In the genomic region with DNA sequence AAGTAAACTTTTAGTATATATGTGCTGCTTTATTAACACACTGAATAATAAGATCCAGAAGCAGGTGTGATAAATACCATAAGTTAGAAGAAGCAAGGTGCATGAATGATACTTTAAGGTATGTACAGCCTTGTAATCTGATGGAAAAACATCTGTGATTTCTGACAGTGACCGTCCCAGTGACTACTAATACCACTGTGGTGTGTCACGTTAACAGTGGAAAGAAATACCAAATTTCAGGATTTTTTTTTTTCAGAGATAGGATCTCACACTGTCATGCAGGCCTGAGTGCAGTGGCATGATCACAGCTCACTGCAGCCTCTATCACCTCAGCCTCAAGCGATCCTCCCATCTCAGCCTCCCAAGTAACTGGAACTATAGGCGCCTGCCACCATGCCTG, we compare ENCODE assay signal across 39 cellular contexts. TPM values are rescaled to one million over a fixed set of nuclear protein-coding genes. Genes with fewer than 3 reads are reported as not detected.
DNase-seq lines count a peak whose midpoint lies in the region; ATAC-seq, FAIRE-seq and TF ChIP-seq lines count a peak whose summit lies in the region.
"Had no signal": no experiment of that assay in that cellular context is flagged by ENCODE, and none has a peak within 500 bp of the region (broad histone marks: within the 10 kb centered on the region; RNA-seq: fewer than 3 reads in every experiment).

No MANE protein-coding gene starts in this region.

- H3K14ac ChIP-seq in trophoblast cell (ENCODE audit: low read length) = no peak overlapping the region

- H2AK5ac ChIP-seq in trophoblast cell (ENCODE audit: low read length) = no peak overlapping the region

- no peak for TF ChIP-seq CTCF in osteoblast (IDR thresholded peaks at IDR 0.05; ENCODE audit: extremely low read depth, low read depth, low read length)

- H3K27me3 Mint-ChIP-seq in activated naive CD8-positive, alpha-beta T cell treated with anti-CD3 and anti-CD28 coated beads, Interleukin-2, amount 50 U/mL, for 24 hours = no peaks in the 10 kb centered on the region
- H3K27me3 Mint-ChIP-seq: B cell; CD4-positive, alpha-beta memory T cell; CD4-positive, alpha-beta T cell; CD4-positive, CD25-positive, alpha-beta regulatory T cell; CD8-positive, alpha-beta memory T cell had no signal

- no peaks in the 10 kb centered on the region for H3K4me1 Mint-ChIP-seq in activated naive CD8-positive, alpha-beta T cell treated with anti-CD3 and anti-CD28 coated beads, Interleukin-2, amount 50 U/mL, for 24 hours
- H3K4me1 Mint-ChIP-seq: B cell; CD14-positive monocyte; CD4-positive, alpha-beta memory T cell; CD4-positive, CD25-positive, alpha-beta regulatory T cell; CD8-positive, alpha-beta memory T cell had no signal

- H3K4me3 ChIP-seq in GM23248 = no peak overlapping the region
- H3K4me3 ChIP-seq in osteoblast (ENCODE audit: insufficient read depth, low read length) = no peak overlapping the region
- H3K4me3 ChIP-seq in trophoblast cell (ENCODE audit: low read depth, low read length) = no peak overlapping the region
- H3K4me3 ChIP-seq in small intestine (ENCODE audit: low read depth in 1 of 2, low read length in 2 of 2) = no peak overlapping the region
- H3K4me3 ChIP-seq: A549; BLaER1; BLaER1 treated with 17β-estradiol and CSF1 and Interleukin-3, amounts not matched to agents 10 nM and 100 nM had no signal

- no peaks in the 10 kb centered on the region for H4K20me1 ChIP-seq in GM23248 (ENCODE audit: insufficient read depth)
- no peaks in the 10 kb centered on the region for H4K20me1 ChIP-seq in osteoblast (ENCODE audit: insufficient read depth, low read length)
- H4K20me1 ChIP-seq: BLaER1 had no signal

- H2BK12ac ChIP-seq in trophoblast cell (ENCODE audit: low read length) = no peak overlapping the region

- no peak overlapping the region for H2AFZ ChIP-seq in GM23248
- no peak overlapping the region for H2AFZ ChIP-seq in osteoblast (ENCODE audit: low read length)
- H2AFZ ChIP-seq in trophoblast cell (ENCODE audit: insufficient read depth, low read length, poor library complexity) = no peak overlapping the region

- no peaks in the 10 kb centered on the region for H3F3A ChIP-seq in GM23248 (ENCODE audit: insufficient read depth)

- H3K4me1 ChIP-seq in GM23248 (ENCODE audit: insufficient read depth) (no peaks in the 10 kb centered on the region), osteoblast (ENCODE audit: insufficient read depth, low read length) (no peaks in the 10 kb centered on the region), trophoblast cell (ENCODE audit: control insufficient read depth in 1 of 2, insufficient read depth in 2 of 2, low read length in 2 of 2) (no peaks in the 10 kb centered on the region), small intestine (ENCODE audit: control insufficient read depth in 2 of 2, insufficient read depth in 1 of 2, low read depth in 1 of 2, low read length in 1 of 2) (no peaks in the 10 kb centered on the region)
- H3K4me1 ChIP-seq: A549; BE2C; BLaER1; BLaER1 treated with 17β-estradiol and CSF1 and Interleukin-3, amounts not matched to agents 10 nM and 100 nM; Caco-2 had no signal

- H3K36me3 ChIP-seq in GM23248 (ENCODE audit: low read depth) = no peaks in the 10 kb centered on the region
- peaks cover 25% of the 10 kb centered on the region for H3K36me3 ChIP-seq in osteoblast (ENCODE audit: insufficient read depth, low read length)
- peaks cover 14 to 24% of the 10 kb centered on the region in 2 experiments for H3K36me3 ChIP-seq in trophoblast cell (ENCODE audit: control insufficient read depth in 1 of 2, insufficient read depth in 2 of 2, low read length in 2 of 2)
- peaks cover 0 to 12% of the 10 kb centered on the region in 2 donors for H3K36me3 ChIP-seq in small intestine (ENCODE audit: control insufficient read depth in 2 of 2, insufficient read depth in 2 of 2, low read length in 2 of 2)

- H3K79me2 ChIP-seq in GM23248 (ENCODE audit: insufficient read depth) (no peaks in the 10 kb centered on the region), osteoblast (ENCODE audit: insufficient read depth, low read length) (no peaks in the 10 kb centered on the region), trophoblast cell (ENCODE audit: control insufficient read depth, insufficient read depth, low read length, poor library complexity) (no peaks in the 10 kb centered on the region)

- no peak for ATAC-seq in activated naive CD8-positive, alpha-beta T cell treated with anti-CD3 and anti-CD28 coated beads, Interleukin-2, amount 50 U/mL, for 24 hours
- ATAC-seq: A549; CD8-positive, alpha-beta T cell had no signal

- H4K12ac ChIP-seq in trophoblast cell (ENCODE audit: low read depth, low read length) = no peak overlapping the region

- no peak overlapping the region for H2BK5ac ChIP-seq in trophoblast cell (ENCODE audit: low read depth, low read length, poor library complexity)

- no peak overlapping the region for H3K23ac ChIP-seq in trophoblast cell (ENCODE audit: low read length)

- H3K18ac ChIP-seq in trophoblast cell (ENCODE audit: low read length) = no peak overlapping the region

- no peak overlapping the region for H3K4ac ChIP-seq in trophoblast cell (ENCODE audit: low read depth, low read length)

- H3K9ac ChIP-seq in GM23248 = no peak overlapping the region
- H3K9ac ChIP-seq in trophoblast cell (ENCODE audit: low read length) = no peak overlapping the region
- H3K9ac ChIP-seq: BLaER1; BLaER1 treated with 17β-estradiol and CSF1 and Interleukin-3, amounts not matched to agents 10 nM and 100 nM had no signal

- no peaks in the 10 kb centered on the region for H3K79me1 ChIP-seq in trophoblast cell (ENCODE audit: low read length)

- H3K27ac ChIP-seq in GM23248 (no peak overlapping the region), osteoblast (ENCODE audit: low read depth, low read length) (no peak overlapping the region), trophoblast cell (ENCODE audit: low read depth, low read length) (no peak overlapping the region), small intestine (ENCODE audit: low read depth in 1 of 2, low read length in 1 of 2) (no peak overlapping the region)
- H3K27ac ChIP-seq: 22Rv1; A549; BLaER1; BLaER1 treated with 17β-estradiol and CSF1 and Interleukin-3, amounts not matched to agents 10 nM and 100 nM; C4-2B had no signal

- H3K4me2 ChIP-seq in GM23248 (ENCODE audit: unreplicated experiment) (no peak overlapping the region), osteoblast (ENCODE audit: insufficient read depth, low read length) (no peak overlapping the region), trophoblast cell (ENCODE audit: low read length) (no peak overlapping the region)
- H3K4me2 ChIP-seq: A549; BLaER1; BLaER1 treated with 17β-estradiol and CSF1 and Interleukin-3, amounts not matched to agents 10 nM and 100 nM had no signal

- H3K9me3 ChIP-seq in GM23248 (ENCODE audit: low read depth) (no peaks in the 10 kb centered on the region), osteoblast (ENCODE audit: low read depth, low read length) (no peaks in the 10 kb centered on the region), trophoblast cell (ENCODE audit: insufficient read depth, low read depth, low read length) (peaks cover 3% of the 10 kb centered on the region), small intestine (ENCODE audit: control insufficient read depth, low read depth) (no peaks in the 10 kb centered on the region)
- H3K9me3 ChIP-seq: A549; BE2C; BLaER1; BLaER1 treated with 17β-estradiol and CSF1 and Interleukin-3, amounts not matched to agents 10 nM and 100 nM; Caco-2 had no signal

- H3K9me2 ChIP-seq in GM23248 (ENCODE audit: insufficient read depth) = no peaks in the 10 kb centered on the region

- no peak overlapping the region for H4K8ac ChIP-seq in trophoblast cell (ENCODE audit: low read depth, low read length)

- H3K36me3 Mint-ChIP-seq in activated naive CD8-positive, alpha-beta T cell treated with anti-CD3 and anti-CD28 coated beads, Interleukin-2, amount 50 U/mL, for 24 hours (ENCODE audit: low read depth) = peaks cover 12% of the 10 kb centered on the region

- DNase-seq in GM23248 (peak; percentile 10), osteoblast (ENCODE audit: insufficient read length, low spot score, missing footprints) (peak; percentile 68), trophoblast cell (peak; percentile 81 to 96), DMS79 treated with DMSO at 0.1 percent for 48 hours (lab: John Stamatoyannopoulos, UW) (no peak), small intestine (no peak)
- DNase-seq in activated naive CD8-positive, alpha-beta T cell treated with anti-CD3 and anti-CD28 coated beads, Interleukin-2, amount 50 U/mL, for 24 hours = no peak
- DNase-seq: 8988T; ACHN; AML-193; BE2C; C1 segment of cervical spinal cord; Caco-2; Calu3; CD4-positive, alpha-beta memory T cell; CD4-positive, alpha-beta T cell; CD4-positive, CD25-positive, alpha-beta regulatory T cell; CD8-positive, alpha-beta memory T cell; CD8-positive, alpha-beta T cell; COR-L47; DMS 273 treated with DMSO at 0.1 percent for 48 hours; DMS153; DMS53; DMS79; DND-41; EL had no signal

- no peak overlapping the region for H3K27ac Mint-ChIP-seq in activated naive CD8-positive, alpha-beta T cell treated with anti-CD3 and anti-CD28 coated beads, Interleukin-2, amount 50 U/mL, for 24 hours
- H3K27ac Mint-ChIP-seq: B cell; CD14-positive monocyte; CD4-positive, alpha-beta memory T cell; CD4-positive, alpha-beta T cell; CD4-positive, CD25-positive, alpha-beta regulatory T cell; CD8-positive, alpha-beta memory T cell; CD8-positive, alpha-beta T cell had no signal

- in situ Hi-C loops in GM23248 (cut with MboI) = no loop called here

- no peak for FAIRE-seq in small intestine (lab: Jason Lieb, UNC)
- FAIRE-seq: A204.1, A549, D721Med had no signal

- no peaks in the 10 kb centered on the region for H3K9me3 Mint-ChIP-seq in activated naive CD8-positive, alpha-beta T cell treated with anti-CD3 and anti-CD28 coated beads, Interleukin-2, amount 50 U/mL, for 24 hours
- H3K9me3 Mint-ChIP-seq: CD14-positive monocyte; CD4-positive, alpha-beta memory T cell; CD4-positive, alpha-beta T cell; CD4-positive, CD25-positive, alpha-beta regulatory T cell; CD8-positive, alpha-beta memory T cell; CD8-positive, alpha-beta T cell had no signal

- H4K91ac ChIP-seq in trophoblast cell (ENCODE audit: low read depth, low read length) = no peak overlapping the region

- WGBS in GM23248 (ENCODE audit: low coverage in 1 of 2, low lambda C conversion rate in 2 of 2, missing lambda C conversion rate in 2 of 2), 2 experiments = 82 to 84% methylated on average over 4 of the region's 4 CpGs
- no CpG with 5 or more reads among the region's 4 CpGs for WGBS in trophoblast cell (ENCODE audit: extremely low coverage, insufficient coverage, insufficient read length)
- WGBS in small intestine, 3 donors = 95 to 100% (median 99%) methylated on average over 4 of the region's 4 CpGs

- no peak overlapping the region for H3K4me3 Mint-ChIP-seq in activated naive CD8-positive, alpha-beta T cell treated with anti-CD3 and anti-CD28 coated beads, Interleukin-2, amount 50 U/mL, for 24 hours
- H3K4me3 Mint-ChIP-seq: B cell; CD14-positive monocyte; CD4-positive, alpha-beta memory T cell; CD4-positive, alpha-beta T cell; CD4-positive, CD25-positive, alpha-beta regulatory T cell; CD8-positive, alpha-beta memory T cell; CD8-positive, alpha-beta T cell had no signal

- no peak overlapping the region for H2BK120ac ChIP-seq in trophoblast cell (ENCODE audit: insufficient read depth, low read length, poor library complexity)

- no peaks in the 10 kb centered on the region for H3K27me3 ChIP-seq in GM23248 (replicated peaks; ENCODE audit: insufficient read depth)
- H3K27me3 ChIP-seq in osteoblast (ENCODE audit: insufficient read depth, low read length) = no peaks in the 10 kb centered on the region
- H3K27me3 ChIP-seq in trophoblast cell (ENCODE audit: insufficient read depth, low read length) = no peaks in the 10 kb centered on the region
- H3K27me3 ChIP-seq in small intestine (ENCODE audit: control insufficient read depth in 2 of 2, insufficient read depth in 2 of 2, low read length in 2 of 2) = no peaks in the 10 kb centered on the region
- H3K27me3 ChIP-seq: BE2C, BLaER1 had no signal

RNA-seq across cellular contexts. Expression of a gene that starts 21.5 kb away (rescaled TPM):
- not detected in 2 replicates for total RNA-seq in GM23248 (2014; rRNA removed; shearing (Covaris generic))
- not detected in 2 replicates for polyA plus RNA-seq in GM23248 (2016; fragmentation: Nextera tagmentation; extraction: Ambion mirVana)
- under 0.01 TPM in 1 of 2 replicates, not detected in the other for total RNA-seq in osteoblast
- polyA plus RNA-seq in trophoblast cell (2013) = not detected in 2 replicates
- 1 to 10 TPM in 2 of 3 donors, not detected in 1; 1.3 to 3.8 TPM for polyA plus RNA-seq in small intestine
- total RNA-seq: A172; A673; B cell; Caco-2; CD4-positive, alpha-beta T cell; CD4-positive, CD25-positive, alpha-beta regulatory T cell; CD8-positive, alpha-beta T cell; Daoy had no signal
- polyA plus RNA-seq: AG04450; BJ; CD4-positive, alpha-beta memory T cell; CD4-positive, CD25-positive, alpha-beta regulatory T cell; CD8-positive, alpha-beta memory T cell had no signal

RNA-seq across cellular contexts. Expression of a gene that starts 23.8 kb away (rescaled TPM):
- total RNA-seq in GM23248 (2014; rRNA removed; shearing (Covaris generic)) = 38.5 and 43.6 TPM in 2 replicates
- polyA plus RNA-seq in GM23248 (2016; fragmentation: Nextera tagmentation; extraction: Ambion mirVana) = 58.5 and 64.9 TPM in 2 replicates
- total RNA-seq in osteoblast = 64.8 and 69.1 TPM in 2 replicates
- 43.9 and 46.8 TPM in 2 replicates for polyA plus RNA-seq in trophoblast cell (2013)
- 10 to 100 TPM in 1 of 3 donors, 1 to 10 TPM in 2; 2.2 to 10.7 (median 2.7) TPM for polyA plus RNA-seq in small intestine

RNA-seq across cellular contexts. Expression of a gene that starts 40.0 kb away (rescaled TPM):
- 5.1 and 6.3 TPM in 2 replicates for total RNA-seq in GM23248 (2014; rRNA removed; shearing (Covaris generic))
- polyA plus RNA-seq in GM23248 (2016; fragmentation: Nextera tagmentation; extraction: Ambion mirVana) (13.4 and 14.6 TPM in 2 replicates), small intestine (10 to 100 TPM; 24.0 to 37.6 (median 26.2) TPM)
- 6.5 TPM in 2 replicates for total RNA-seq in osteoblast
- polyA plus RNA-seq in trophoblast cell (2013) = 1.4 and 1.8 TPM in 2 replicates
- total RNA-seq: CD4-positive, CD25-positive, alpha-beta regulatory T cell; CD8-positive, alpha-beta T cell had no signal
- polyA plus RNA-seq: CD4-positive, alpha-beta memory T cell; CD8-positive, alpha-beta memory T cell had no signal

RNA-seq across cellular contexts. Expression of a gene that starts 47.3 kb away (rescaled TPM):
- total RNA-seq in GM23248 (2014; rRNA removed; shearing (Covaris generic)) = 5.8 and 6.6 TPM in 2 replicates
- polyA plus RNA-seq in GM23248 (2016; fragmentation: Nextera tagmentation; extraction: Ambion mirVana) (9.0 and 10.9 TPM in 2 replicates), small intestine (10 to 100 TPM; 19.5 to 39.6 (median 34.0) TPM)
- 16.5 and 19.5 TPM in 2 replicates for total RNA-seq in osteoblast
- 10.2 and 10.6 TPM in 2 replicates for polyA plus RNA-seq in trophoblast cell (2013)

Comparison
In these comparisons a context has a peak if more than half of its experiments do, and no peak if none do; other contexts are left out.
1. DNase-seq: peak in GM23248 (single experiment), osteoblast (single experiment) and trophoblast cell (2 of 2); none in DMS79 treated with DMSO at 0.1 percent for 48 hours (single experiment), small intestine (single experiment) and activated naive CD8-positive, alpha-beta T cell treated with anti-CD3 and anti-CD28 coated beads, Interleukin-2, amount 50 U/mL, for 24 hours (single experiment).